Comparison of ENCODE assay signal across 9 cellular contexts in genomic region chr14:103627073-103628025, GRCh38. TPM values are rescaled to one million over a fixed set of nuclear protein-coding genes. Genes with fewer than 3 reads are reported as not detected.
A peak's percentile ranks its signal among the peaks of the same experiment; 100 is the strongest.
DNase-seq lines count a peak whose midpoint lies in the region; ATAC-seq and TF ChIP-seq lines count a peak whose summit lies in the region.
"Had no signal": no experiment of that assay in that cellular context is flagged by ENCODE, and none has a peak within 500 bp of the region (broad histone marks: within the 10 kb centered on the region; RNA-seq: fewer than 3 reads in every experiment).

No MANE protein-coding gene starts in this region.

- DNase-seq in CD4-positive, alpha-beta T cell = no peak
- no peak for DNase-seq in OCI-LY7 (ENCODE audit: low spot score)
- DNase-seq in endodermal cell = no peak
- DNase-seq in osteocyte (ENCODE audit: extremely low spot score, unreplicated experiment) = no peak
- no peak for DNase-seq in NCI-H345 (lab: John Stamatoyannopoulos, UW)
- no peak for DNase-seq in RKO (ENCODE audit: low spot score)
- DNase-seq: stimulated activated naive CD4-positive, alpha-beta T cell treated with Interleukin-2 at 50 U/mL for 16 hours had no signal

- H3K9me3 Mint-ChIP-seq in CD4-positive, alpha-beta T cell = no peaks in the 10 kb centered on the region
- H3K9me3 Mint-ChIP-seq in endodermal cell (no peaks in the 10 kb centered on the region), osteocyte (ENCODE audit: unreplicated experiment) (no peaks in the 10 kb centered on the region)

- no TSS peak for BruUV-seq in OCI-LY7 (replicated peaks; lab: Mats Ljungman, UMichigan)

- H3K4me3 Mint-ChIP-seq in CD4-positive, alpha-beta T cell = peak overlapping the region; percentile 76
- peak overlapping the region; percentile 80 for H3K4me3 Mint-ChIP-seq in endodermal cell
- H3K4me3 Mint-ChIP-seq in osteocyte (ENCODE audit: unreplicated experiment) = peak overlapping the region; percentile 14

- no peaks in the 10 kb centered on the region for H3K27me3 ChIP-seq in CD4-positive, alpha-beta T cell (ENCODE audit: control insufficient read depth, insufficient read depth, low read length)
- no peaks in the 10 kb centered on the region for H3K27me3 ChIP-seq in endodermal cell (ENCODE audit: control insufficient read depth, insufficient read depth, low read length, poor library complexity, severe bottlenecking)

- no peaks in the 10 kb centered on the region for H3K9me2 ChIP-seq in OCI-LY7 (ENCODE audit: insufficient read depth, low read length)

- H3K27ac ChIP-seq in CD4-positive, alpha-beta T cell (ENCODE audit: low read depth, low read length) = no peak overlapping the region
- H3K27ac ChIP-seq in OCI-LY7 (ENCODE audit: low read depth, low read length, poor library complexity, severe bottlenecking) (peak overlapping the region; percentile 57), endodermal cell (ENCODE audit: low read depth, low read length) (no peak overlapping the region)

- intact Hi-C loops in CD4-positive, alpha-beta T cell (cut with DNase I, micrococcal nuclease) = loop anchor here (2.0 to 10.0 kb wide), 4 partner anchors 47 to 220 kb away; partner anchors contain the start of genes PPP1R13B (in 1 of the 2), TRMT61A (in 1 of the 2), XRCC3 (in 1 of the 2) and ZFYVE21 (in 1 of the 2)
- intact Hi-C loops in OCI-LY7 (cut with micrococcal nuclease; ENCODE audit: unreplicated experiment) = loop anchor here (5.0 kb wide), 2 partner anchors 65 to 1490 kb away; partner anchors contain the start of genes BAG5, COA8 and WDR20

- peaks cover 33% of the 10 kb centered on the region for H3K79me2 ChIP-seq in OCI-LY7 (ENCODE audit: insufficient read depth, low read depth, low read length)

- H3K27me3 Mint-ChIP-seq in CD4-positive, alpha-beta T cell = no peaks in the 10 kb centered on the region
- H3K27me3 Mint-ChIP-seq in endodermal cell (ENCODE audit: insufficient read depth) = peaks cover 6% of the 10 kb centered on the region
- H3K27me3 Mint-ChIP-seq in osteocyte (ENCODE audit: unreplicated experiment) = no peaks in the 10 kb centered on the region

- no peak for TF ChIP-seq CTCF in CD4-positive, alpha-beta T cell (IDR thresholded peaks at IDR 0.05)
- no peak for TF ChIP-seq CTCF in OCI-LY7 (conservative IDR thresholded peaks at IDR 0.05; ENCODE audit: low read length)
- no peak for TF ChIP-seq CTCF in endodermal cell (conservative IDR thresholded peaks at IDR 0.05)
- no peak for TF ChIP-seq CTCF in osteocyte (IDR thresholded peaks at IDR 0.05)

- peaks cover 9% of the 10 kb centered on the region for H4K20me1 ChIP-seq in OCI-LY7 (ENCODE audit: insufficient read depth, low read length)

- H3K36me3 Mint-ChIP-seq in CD4-positive, alpha-beta T cell (ENCODE audit: low read depth) = no peaks in the 10 kb centered on the region
- peaks cover 5% of the 10 kb centered on the region for H3K36me3 Mint-ChIP-seq in endodermal cell (ENCODE audit: low read depth)
- H3K36me3 Mint-ChIP-seq in osteocyte (ENCODE audit: unreplicated experiment) = no peaks in the 10 kb centered on the region

- POLR2A ChIA-PET in CD4-positive, alpha-beta T cell (lab: Charles Lee) = interaction anchor here (1.3 kb wide), 1 partner anchor 88 kb away, joined by 3 read pairs; the partner anchor contains the start of genes XRCC3 and ZFYVE21
- POLR2A ChIA-PET in OCI-LY7 (lab: Charles Lee) = interaction anchor here (1.9 kb wide), 1 partner anchor 71 kb away, joined by 4 read pairs; no protein-coding TSS in a partner anchor

- CTCF ChIA-PET in CD4-positive, alpha-beta T cell (lab: Charles Lee) = no interaction called here
- CTCF ChIA-PET in OCI-LY7 (lab: Charles Lee; ENCODE audit: unreplicated experiment) = no interaction called here

- H3K4me1 ChIP-seq in OCI-LY7 (ENCODE audit: insufficient read depth, low read length, poor library complexity, severe bottlenecking) = peaks cover 62% of the 10 kb centered on the region
- no peaks in the 10 kb centered on the region for H3K4me1 ChIP-seq in endodermal cell (ENCODE audit: control insufficient read depth, insufficient read depth, low read length)

- peak overlapping the region; percentile 91 for H3K27ac Mint-ChIP-seq in CD4-positive, alpha-beta T cell
- peak overlapping the region; percentile 82 for H3K27ac Mint-ChIP-seq in endodermal cell
- peak overlapping the region; percentile 98 for H3K27ac Mint-ChIP-seq in osteocyte (ENCODE audit: unreplicated experiment)

- no peak overlapping the region for H3K4me3 ChIP-seq in OCI-LY7 (ENCODE audit: low read depth, low read length, poor library complexity, severe bottlenecking)
- no peak overlapping the region for H3K4me3 ChIP-seq in endodermal cell (ENCODE audit: low read length)

- 90 to 95% methylated on average over 12 to 16 of the region's 16 CpGs for WGBS in endodermal cell (ENCODE audit: insufficient coverage in 1 of 2, insufficient read length in 1 of 2), 2 experiments

- H2AFZ ChIP-seq in OCI-LY7 (ENCODE audit: low read length) = no peak overlapping the region

- no peak overlapping the region for H3K9ac ChIP-seq in endodermal cell (ENCODE audit: extremely low read depth, low read length, poor library complexity, severe bottlenecking)

- H3K9me3 ChIP-seq in CD4-positive, alpha-beta T cell (ENCODE audit: control insufficient read depth, low read length) = no peaks in the 10 kb centered on the region
- no peaks in the 10 kb centered on the region for H3K9me3 ChIP-seq in OCI-LY7 (ENCODE audit: low read length)
- H3K9me3 ChIP-seq in endodermal cell (ENCODE audit: control insufficient read depth, low read length) = no peaks in the 10 kb centered on the region

- H3K4me1 Mint-ChIP-seq in CD4-positive, alpha-beta T cell (ENCODE audit: low read depth) = peaks cover 36% of the 10 kb centered on the region
- H3K4me1 Mint-ChIP-seq in endodermal cell (peaks cover 9% of the 10 kb centered on the region), osteocyte (ENCODE audit: unreplicated experiment) (peaks cover 37% of the 10 kb centered on the region)

- H3K4me2 ChIP-seq in OCI-LY7 (ENCODE audit: low read length) = peak overlapping the region; percentile 89; the same call in 1 of the 2 replicates

- peaks cover 4% of the 10 kb centered on the region; the same call in 1 of the 2 replicates for H3K36me3 ChIP-seq in OCI-LY7 (ENCODE audit: insufficient read depth, low read length)
- peaks cover 9% of the 10 kb centered on the region for H3K36me3 ChIP-seq in endodermal cell (ENCODE audit: control insufficient read depth, insufficient read depth, low read length)

- ATAC-seq in CD4-positive, alpha-beta T cell (ENCODE audit: poor library complexity) = no peak
- no peak for ATAC-seq in GM19035 (IDR thresholded peaks at IDR 0.05; ENCODE audit: unreplicated experiment)
- ATAC-seq in GM21381 (IDR thresholded peaks at IDR 0.05; ENCODE audit: unreplicated experiment) = no peak

RNA-seq across cellular contexts. Expression of gene KLC1, which starts 1.7 kb away (rescaled TPM):
- total RNA-seq in CD4-positive, alpha-beta T cell = 100 to 1,000 TPM; 111 to 119 TPM
- total RNA-seq in OCI-LY7 (2014; rRNA removed; shearing (Covaris generic)) = 157 and 204 TPM in 2 replicates
- total RNA-seq in OCI-LY7 (2022) = 142 and 147 TPM in 2 replicates
- total RNA-seq in endodermal cell = 100 to 1,000 TPM; 170 to 178 TPM
- 204 TPM for polyA plus RNA-seq in endodermal cell (2013, experiment 1 of 2)
- 188 TPM for polyA plus RNA-seq in endodermal cell (2013, experiment 2 of 2)
- total RNA-seq in osteocyte = 186 and 211 TPM in 2 replicates

Comparison
In these comparisons a context has a peak if more than half of its experiments do, and no peak if none do; other contexts are left out.
1. H3K4me3 Mint-ChIP-seq: peak in every context shown above with its lines; median percentile 80 in endodermal cell; 76 in CD4-positive, alpha-beta T cell; 14 in osteocyte.